Comparison of ENCODE assay signal across 1 cellular context in genomic region chr2:54289942-54290702, GRCh38.
TF ChIP-seq lines count a peak whose summit lies in the region.

No MANE protein-coding gene starts in this region.

TF ChIP-seq in WTC11, 78 proteins besides CTCF, POLR2A, EP300 and RAD21 (continued from another document):
- no peak for TF ChIP-seq AFF4 (CRISPR knock-in tag; IDR thresholded peaks at IDR 0.05; ENCODE audit: borderline replicate concordance)
- TF ChIP-seq AR (CRISPR knock-in tag; IDR thresholded peaks at IDR 0.05), result no peak
- no peak for TF ChIP-seq ZNF121 (CRISPR knock-in tag; IDR thresholded peaks at IDR 0.05)
- no peak for TF ChIP-seq ARID4B (CRISPR knock-in tag; IDR thresholded peaks at IDR 0.05; ENCODE audit: borderline replicate concordance)
- no peak for TF ChIP-seq RELA (CRISPR knock-in tag; IDR thresholded peaks at IDR 0.05; ENCODE audit: borderline replicate concordance)
- no peak for TF ChIP-seq ZNF263 (CRISPR knock-in tag; IDR thresholded peaks at IDR 0.05; ENCODE audit: low read depth)
- no peak for TF ChIP-seq ZNF396 (CRISPR knock-in tag; IDR thresholded peaks at IDR 0.05; ENCODE audit: borderline replicate concordance)
- TF ChIP-seq ATF2 (CRISPR knock-in tag; IDR thresholded peaks at IDR 0.05; ENCODE audit: borderline replicate concordance, low read depth), result no peak
- no peak for TF ChIP-seq ATF1 (CRISPR knock-in tag; IDR thresholded peaks at IDR 0.05)
- TF ChIP-seq ZMAT4 (CRISPR knock-in tag; IDR thresholded peaks at IDR 0.05), result no peak
- no peak for TF ChIP-seq ESRRA (CRISPR knock-in tag; IDR thresholded peaks at IDR 0.05; ENCODE audit: borderline replicate concordance)
- TF ChIP-seq NR2C2 (CRISPR knock-in tag; IDR thresholded peaks at IDR 0.05), result no peak
- no peak for TF ChIP-seq SMAD3 (CRISPR knock-in tag; IDR thresholded peaks at IDR 0.05; ENCODE audit: borderline replicate concordance)
- no peak for TF ChIP-seq NFATC4 (CRISPR knock-in tag; IDR thresholded peaks at IDR 0.05)
- TF ChIP-seq E2F5 (CRISPR knock-in tag; IDR thresholded peaks at IDR 0.05), result no peak
